ENCODE assay signal across 27 cellular contexts in genomic region chr13:40094056-40094455, GRCh38.
DNase-seq lines count a peak whose midpoint lies in the region; ATAC-seq, FAIRE-seq and TF ChIP-seq lines count a peak whose summit lies in the region.
"Had no signal": no experiment of that assay in that cellular context is flagged by ENCODE, and none has a peak within 500 bp of the region (broad histone marks: within the 10 kb centered on the region; RNA-seq: fewer than 3 reads in every experiment).

No MANE protein-coding gene starts in this region.

- H3K27me3 ChIP-seq in mammary epithelial cell (ENCODE audit: insufficient read depth, low read length), result no peaks in the 10 kb centered on the region
- H3K27me3 ChIP-seq: BLaER1, MG63, right lobe of liver had no signal

- in situ Hi-C loops in mammary epithelial cell (cut with MboI; ENCODE audit: low sequenced_read_pairs in 2 of 2), result no loop called here

- no peak overlapping the region for H3K9ac ChIP-seq in mammary epithelial cell (ENCODE audit: insufficient read depth, low read length)
- H3K9ac ChIP-seq: BLaER1 had no signal

- CTCF ChIA-PET in mammary epithelial cell (lab: Charles Lee; ENCODE audit: low non-redundant PET) (no interaction called here), HEK293T (lab: Yijun Ruan, JAX) (interaction anchor here (0.5 kb wide), 1 partner anchor 137 kb away, joined by 4 read pairs; no protein-coding TSS in a partner anchor)

- peak; percentile 21 for DNase-seq in GF-D8 (lab: John Stamatoyannopoulos, UW)
- DNase-seq in NCI-H2107 (lab: John Stamatoyannopoulos, UW), result peak; percentile 37
- peak; percentile 64 for DNase-seq in mammary epithelial cell
- DNase-seq in left colon, result peak in 1 of 2 donors; percentile 28
- no peak for DNase-seq in stimulated activated CD8-positive, alpha-beta memory T cell treated with anti-CD3 and anti-CD28 coated beads, Interleukin-4, amount 100 ng/mL, for 48 hours
- DNase-seq in frontal cortex (ENCODE audit: low spot score in 2 of 2), result no peak
- no peak for DNase-seq in HEK293T (ENCODE audit: extremely low spot score)
- no peak for DNase-seq in RPMI8226
- DNase-seq: activated gamma-delta T cell treated with Interleukin-2 at 50 U/mL for 16 hours; activated T-cell treated with anti-CD3 and anti-CD28 coated beads, Interleukin-2, amount 50 U/mL, for 24 hours; COR-L47; glutamatergic neuron; KBM-7; kidney; MG63; NCI-H146; NCI-H69; right lobe of liver; stimulated activated CD4-positive, alpha-beta T cell treated with anti-CD3 and anti-CD28 coated beads, Interleukin-4, amount 100 ng/mL, for 4 hours; stimulated activated naive CD4-positive, alpha-beta T cell; T-helper 17 cell had no signal

- no peak for FAIRE-seq in frontal cortex (lab: Jason Lieb, UNC)
- FAIRE-seq: endothelial cell of umbilical vein, HTR-8/SVneo, kidney, urothelium cell line had no signal

- dilution Hi-C loops in mammary epithelial cell (cut with HindIII; ENCODE audit: low sequenced_read_pairs), result no loop called here

- H3K4me1 ChIP-seq in mammary epithelial cell (ENCODE audit: insufficient read depth, low read length), result no peaks in the 10 kb centered on the region

- H2AFZ ChIP-seq in mammary epithelial cell (ENCODE audit: low read depth, low read length), result no peak overlapping the region

- 65% methylated on average over 4 of the region's 4 CpGs for WGBS in mammary epithelial cell (ENCODE audit: low coverage, missing lambda C conversion rate)

- ATAC-seq in left colon, result peak; percentile 98
- ATAC-seq: right lobe of liver, T-helper 17 cell had no signal

- H3K4me3 ChIP-seq in mammary epithelial cell (replicated peaks in 1 of 3; ENCODE audit: insufficient read depth in 1 of 3, low read depth in 2 of 3, low read length in 3 of 3), result no peak overlapping the region
- H3K4me3 ChIP-seq: BLaER1, HAP-1, MG63, right lobe of liver, SK-N-MC had no signal

- no peak overlapping the region for H3K4me2 ChIP-seq in mammary epithelial cell (ENCODE audit: insufficient read depth, low read depth, low read length)
- H3K4me2 ChIP-seq: BLaER1 had no signal

- no peak overlapping the region for H3K27ac ChIP-seq in mammary epithelial cell (ENCODE audit: insufficient read depth, low read depth, low read length)
- H3K27ac ChIP-seq: BLaER1, right lobe of liver, SK-N-MC had no signal

- H4K20me1 ChIP-seq in mammary epithelial cell (ENCODE audit: insufficient read depth, low read length), result no peaks in the 10 kb centered on the region
- H4K20me1 ChIP-seq: BLaER1 had no signal

- POLR2A ChIA-PET in HEK293T (lab: Yijun Ruan, JAX), result no interaction called here

- no TSS peak for BruUV-seq in mammary epithelial cell (replicated peaks; lab: Mats Ljungman, UMichigan)

- intact Hi-C loops in mammary epithelial cell (cut with micrococcal nuclease), result no loop called here
- intact Hi-C loops in left colon (cut with DNase I, micrococcal nuclease), result no loop called here

- no peaks in the 10 kb centered on the region for H3K36me3 ChIP-seq in mammary epithelial cell (ENCODE audit: insufficient read depth, low read length)
- H3K36me3 ChIP-seq: BLaER1, HAP-1, MG63, right lobe of liver had no signal

- H3K9me3 ChIP-seq in mammary epithelial cell (replicated peaks; ENCODE audit: insufficient read depth, low read length), result no peaks in the 10 kb centered on the region
- H3K9me3 ChIP-seq: HAP-1, MG63, right lobe of liver had no signal

- no peaks in the 10 kb centered on the region for H3K79me2 ChIP-seq in mammary epithelial cell (ENCODE audit: insufficient read depth, low read length)

- TF ChIP-seq CTCF in mammary epithelial cell (conservative IDR thresholded peaks at IDR 0.05 in 1 of 2, IDR thresholded peaks at IDR 0.05 in 1 of 2; ENCODE audit: extremely low read depth in 1 of 2, insufficient read depth in 1 of 2, low read depth in 1 of 2, low read length in 2 of 2), result no peak

TF ChIP-seq in HEK293T, 16 proteins besides CTCF, POLR2A, EP300 and RAD21:
- no peak for TF ChIP-seq SP1 (IDR thresholded peaks at IDR 0.05)

Comparison
In these comparisons a context has a peak if more than half of its experiments do, and no peak if none do; other contexts are left out.
1. DNase-seq: peak in GF-D8 (single experiment), NCI-H2107 (single experiment) and mammary epithelial cell (single experiment); none in stimulated activated CD8-positive, alpha-beta memory T cell treated with anti-CD3 and anti-CD28 coated beads, Interleukin-4, amount 100 ng/mL, for 48 hours (single experiment), frontal cortex (0 of 2), HEK293T (single experiment) and RPMI8226 (single experiment).